ENCODE assay signal across 10 cellular contexts in genomic region chr7:7416031-7416968, GRCh38.
A peak's percentile ranks its signal among the peaks of the same experiment; 100 is the strongest.
DNase-seq lines count a peak whose midpoint lies in the region; TF ChIP-seq lines count a peak whose summit lies in the region.
"Had no signal": no experiment of that assay in that cellular context is flagged by ENCODE, and none has a peak within 500 bp of the region (broad histone marks: within the 10 kb centered on the region; RNA-seq: fewer than 3 reads in every experiment).

No MANE protein-coding gene starts in this region.

- H3K27ac ChIP-seq in epithelial cell of prostate = peak overlapping the region; percentile 37

- H3K4me3 Mint-ChIP-seq in activated naive CD4-positive, alpha-beta T cell treated with anti-CD3 and anti-CD28 coated beads for 36 hours = no peak overlapping the region
- H3K4me3 Mint-ChIP-seq in type B pancreatic cell = no peak overlapping the region
- H3K4me3 Mint-ChIP-seq: CD4-positive, CD25-positive, alpha-beta regulatory T cell had no signal

- H3K36me3 Mint-ChIP-seq in activated naive CD4-positive, alpha-beta T cell treated with anti-CD3 and anti-CD28 coated beads for 36 hours (ENCODE audit: low read depth) = no peaks in the 10 kb centered on the region
- no peaks in the 10 kb centered on the region for H3K36me3 Mint-ChIP-seq in type B pancreatic cell
- H3K36me3 Mint-ChIP-seq: CD4-positive, CD25-positive, alpha-beta regulatory T cell had no signal

- DNase-seq in activated naive CD4-positive, alpha-beta T cell treated with anti-CD3 and anti-CD28 coated beads for 36 hours = peak; percentile 22
- DNase-seq in activated naive CD4-positive, alpha-beta T cell (lab: John Stamatoyannopoulos, UW) = no peak
- peak; percentile 16 for DNase-seq in NCI-H526 treated with DMSO at 0.1 percent for 48 hours (lab: John Stamatoyannopoulos, UW)
- peak; percentile 81 for DNase-seq in epithelial cell of prostate (ENCODE audit: low read depth, low spot score)
- no peak for DNase-seq in type B pancreatic cell (ENCODE audit: extremely low spot score, unreplicated experiment)
- DNase-seq in GF-D8 (lab: John Stamatoyannopoulos, UW) = no peak
- DNase-seq in cerebellum (ENCODE audit: low spot score) = no peak
- no peak for DNase-seq in NCI-H2081 treated with DMSO at 0.1 percent for 48 hours (lab: John Stamatoyannopoulos, UW)
- DNase-seq: CD4-positive, CD25-positive, alpha-beta regulatory T cell; HCEC 1CT had no signal

- H3K27me3 Mint-ChIP-seq in activated naive CD4-positive, alpha-beta T cell treated with anti-CD3 and anti-CD28 coated beads for 36 hours (ENCODE audit: low read depth) = no peaks in the 10 kb centered on the region
- H3K27me3 Mint-ChIP-seq in type B pancreatic cell = no peaks in the 10 kb centered on the region

- peaks cover 5% of the 10 kb centered on the region for H3K4me1 Mint-ChIP-seq in activated naive CD4-positive, alpha-beta T cell treated with anti-CD3 and anti-CD28 coated beads for 36 hours (ENCODE audit: low read depth)
- H3K4me1 Mint-ChIP-seq in type B pancreatic cell (ENCODE audit: unreplicated experiment) = peaks cover 6% of the 10 kb centered on the region

- peak overlapping the region; percentile 22 for H3K27ac Mint-ChIP-seq in activated naive CD4-positive, alpha-beta T cell treated with anti-CD3 and anti-CD28 coated beads for 36 hours
- H3K27ac Mint-ChIP-seq in type B pancreatic cell = peak overlapping the region; percentile 85

- intact Hi-C loops in activated naive CD4-positive, alpha-beta T cell treated with anti-CD3 and anti-CD28 coated beads for 36 hours (cut with micrococcal nuclease) = loop anchor here (2.0 kb wide), 1 partner anchor 233 kb away; the partner anchor contains the start of gene C1GALT1

- no peaks in the 10 kb centered on the region for H3K9me3 Mint-ChIP-seq in activated naive CD4-positive, alpha-beta T cell treated with anti-CD3 and anti-CD28 coated beads for 36 hours
- no peaks in the 10 kb centered on the region for H3K9me3 Mint-ChIP-seq in type B pancreatic cell

- TF ChIP-seq CTCF in type B pancreatic cell (conservative IDR thresholded peaks at IDR 0.05) = no peak

- CTCF ChIA-PET in activated naive CD4-positive, alpha-beta T cell treated with anti-CD3 and anti-CD28 coated beads for 36 hours (lab: Charles Lee) = interaction anchor here (0.6 to 2.1 kb wide), 5 partner anchors 19 to 524 kb away, joined by 3 to 6 read pairs (median 4); no protein-coding TSS in a partner anchor

Comparison
In these comparisons a context has a peak if more than half of its experiments do, and no peak if none do; other contexts are left out.
1. DNase-seq: peak in activated naive CD4-positive, alpha-beta T cell treated with anti-CD3 and anti-CD28 coated beads for 36 hours (single experiment), NCI-H526 treated with DMSO at 0.1 percent for 48 hours (single experiment) and epithelial cell of prostate (single experiment); none in activated naive CD4-positive, alpha-beta T cell (0 of 4), type B pancreatic cell (single experiment), GF-D8 (single experiment), cerebellum (single experiment) and NCI-H2081 treated with DMSO at 0.1 percent for 48 hours (single experiment).